In genomic region chr14:50047274-50047676, GRCh38 we compare ENCODE assay signal across 8 cellular contexts.
A peak's percentile ranks its signal among the peaks of the same experiment; 100 is the strongest.
DNase-seq lines count a peak whose midpoint lies in the region; ATAC-seq, FAIRE-seq and TF ChIP-seq lines count a peak whose summit lies in the region.

No MANE protein-coding gene starts in this region.

- no peaks in the 10 kb centered on the region for H3K9me3 ChIP-seq in uterus

- intact Hi-C loops in uterus (cut with DNase I; ENCODE audit: low total_unique reads) = no loop called here

- DNase-seq in GM12892 (ENCODE audit: insufficient read length) = peak; percentile 50
- peak; percentile 76 for DNase-seq in LoVo (ENCODE audit: low spot score)
- peak; percentile 71 for DNase-seq in germinal center (ENCODE audit: low spot score)
- no peak for DNase-seq in uterus
- DNase-seq in cortex of kidney (lab: John Stamatoyannopoulos, UW) = no peak
- DNase-seq in NCI-H1417 treated with DMSO at 0.1 percent for 48 hours (lab: John Stamatoyannopoulos, UW) = no peak

- no peaks in the 10 kb centered on the region for H3K36me3 ChIP-seq in uterus

- peak overlapping the region; percentile 31 to 83 for H3K27ac ChIP-seq in uterus

- peaks cover 6 to 8% of the 10 kb centered on the region in 2 donors for H3K4me1 ChIP-seq in uterus

- 0 out of 2 replicates have a peak, but pooled peaks have one; percentile 30 for TF ChIP-seq POLR2A in GM12892 (IDR thresholded peaks at IDR 0.05; ENCODE audit: low read depth, low read length)
- no peak for TF ChIP-seq POLR2A in uterus (IDR thresholded peaks at IDR 0.05)

- FAIRE-seq in GM12892 (lab: Jason Lieb, UNC) = peak; percentile 89

- no peaks in the 10 kb centered on the region for H3K27me3 ChIP-seq in uterus

- no peak overlapping the region for H3K4me3 ChIP-seq in uterus

- no peak for TF ChIP-seq CTCF in uterus (IDR thresholded peaks at IDR 0.05)

- ATAC-seq in GM21447 (IDR thresholded peaks at IDR 0.05; ENCODE audit: unreplicated experiment) = peak; percentile 81
- ATAC-seq in activated CD4-positive, CD25-positive, alpha-beta regulatory T cell treated with anti-CD3 and anti-CD28 coated beads, Interleukin-2, amount 50 U/mL, for 24 hours = no peak

Comparison
In these comparisons a context has a peak if more than half of its experiments do, and no peak if none do; other contexts are left out.
1. DNase-seq: peak in GM12892 (single experiment), LoVo (single experiment) and germinal center (single experiment); none in uterus (0 of 2), cortex of kidney (single experiment) and NCI-H1417 treated with DMSO at 0.1 percent for 48 hours (single experiment).